ENCODE assay signal across 2 cellular contexts in the genomic region with DNA sequence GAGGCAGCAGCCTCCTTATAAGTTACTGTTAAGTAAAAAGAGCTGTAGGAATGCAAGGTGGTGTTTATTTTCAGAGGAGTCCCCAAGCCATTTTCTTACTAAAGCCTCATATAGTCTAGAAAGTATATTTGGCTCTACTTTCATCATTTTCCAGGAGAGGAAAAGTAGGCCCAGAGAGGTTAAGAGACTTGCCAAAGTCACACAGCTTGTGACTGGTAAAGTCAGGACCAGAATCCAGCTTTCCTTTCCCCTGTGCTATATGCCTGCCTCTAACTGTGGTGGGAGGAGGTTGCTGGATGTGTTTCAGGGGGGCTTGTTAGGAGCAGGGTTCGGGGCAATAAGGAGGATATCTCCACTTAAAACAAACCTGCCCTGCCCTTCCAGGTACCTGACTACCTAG.
TF ChIP-seq lines count a peak whose summit lies in the region.

No MANE protein-coding gene starts in this region.

TF ChIP-seq in HEK293, 187 proteins besides CTCF, POLR2A, EP300 and RAD21:
- peak; percentile 84; the same call in 1 of the 2 replicates for TF ChIP-seq ZNF768 (tag by site-specific recombination; IDR thresholded peaks at IDR 0.05)
- TF ChIP-seq ZNF776 (tag by site-specific recombination; IDR thresholded peaks at IDR 0.05; ENCODE audit: borderline replicate concordance) = no peak

TF ChIP-seq in K562, 482 proteins besides CTCF, POLR2A, EP300 and RAD21:
- TF ChIP-seq BRD9 (IDR thresholded peaks at IDR 0.05; ENCODE audit: low read depth, partially characterized antibody) (no peak), RBM25 (IDR thresholded peaks at IDR 0.05; ENCODE audit: low read depth, low read length, severe bottlenecking) (peak; percentile 89), BCOR (IDR thresholded peaks at IDR 0.05) (peak; percentile 82), SNRNP70 (optimal IDR thresholded peaks at IDR 0.05; ENCODE audit: low read depth, low read length) (no peak), MTA3 (IDR thresholded peaks at IDR 0.05; ENCODE audit: borderline replicate concordance) (no peak), KLF6 (CRISPR knock-in tag; IDR thresholded peaks at IDR 0.05; ENCODE audit: borderline replicate concordance) (no peak), POLR3A (IDR thresholded peaks at IDR 0.05; ENCODE audit: borderline replicate concordance, extremely low read depth, insufficient read depth, insufficient read length) (no peak), ETS2 (tag; IDR thresholded peaks at IDR 0.05; ENCODE audit: borderline replicate concordance, poor library complexity, severe bottlenecking) (no peak), XRCC5 (IDR thresholded peaks at IDR 0.05; ENCODE audit: low read depth, low read length) (no peak), KDM1A (IDR thresholded peaks at IDR 0.05) (peak; percentile 21 to 43; a peak in 2 of 4 replicates), LARP7 (IDR thresholded peaks at IDR 0.05) (no peak), TRIM28 (IDR thresholded peaks at IDR 0.05) (no peak), ZNF551 (CRISPR knock-in tag; IDR thresholded peaks at IDR 0.05) (no peak), MYC (IDR thresholded peaks at IDR 0.05; ENCODE audit: low read depth, low read length) (no peak), MYC (CRISPR knock-in tag; IDR thresholded peaks at IDR 0.05; ENCODE audit: borderline replicate concordance, low read depth) (no peak), YY1 (IDR thresholded peaks at IDR 0.05; ENCODE audit: borderline replicate concordance in 1 of 3, control insufficient read depth in 1 of 3, extremely low read depth in 1 of 3, insufficient read depth in 3 of 3, insufficient read length in 1 of 3, insufficient replicate concordance in 2 of 3, low read depth in 1 of 3, low read length in 2 of 3) (no peak), CLOCK (CRISPR knock-in tag; IDR thresholded peaks at IDR 0.05; ENCODE audit: borderline replicate concordance) (no peak), SAFB (IDR thresholded peaks at IDR 0.05; ENCODE audit: borderline replicate concordance, low read depth, low read length) (no peak), ATF7 (IDR thresholded peaks at IDR 0.05) (no peak), ZNF140 (CRISPR knock-in tag; IDR thresholded peaks at IDR 0.05) (no peak), ZBTB49 (CRISPR knock-in tag; IDR thresholded peaks at IDR 0.05; ENCODE audit: borderline replicate concordance) (no peak), TCF15 (CRISPR knock-in tag; IDR thresholded peaks at IDR 0.05) (no peak), ZC3H8 (IDR thresholded peaks at IDR 0.05) (no peak), GTF2E2 (tag; IDR thresholded peaks at IDR 0.05) (no peak), BHLHE40 (IDR thresholded peaks at IDR 0.05; ENCODE audit: low read length) (no peak), ZFP36 (IDR thresholded peaks at IDR 0.05; ENCODE audit: low read depth, low read length, partially characterized antibody) (peak; percentile 86), SMARCB1 (IDR thresholded peaks at IDR 0.05; ENCODE audit: insufficient read length, low read depth) (no peak), CBFA2T3 (IDR thresholded peaks at IDR 0.05) (no peak), RCOR1 (IDR thresholded peaks at IDR 0.05; ENCODE audit: borderline replicate concordance in 1 of 2, low read depth in 2 of 2, low read length in 2 of 2) (0 out of 4 replicates have a peak, but pooled peaks of 1 of the 2 experiments have one; percentile 16), MAFF (IDR thresholded peaks at IDR 0.05; ENCODE audit: low read length) (no peak), ZKSCAN1 (IDR thresholded peaks at IDR 0.05; ENCODE audit: low read depth, low read length) (no peak), BDP1 (IDR thresholded peaks at IDR 0.05; ENCODE audit: insufficient read depth, insufficient read length) (no peak), FOXK2 (conservative IDR thresholded peaks at IDR 0.05 in 1 of 2, IDR thresholded peaks at IDR 0.05 in 1 of 2; ENCODE audit: low read depth in 2 of 2) (no peak), CAMTA2 (CRISPR knock-in tag; conservative IDR thresholded peaks at IDR 0.05) (no peak), TGIF2 (CRISPR knock-in tag; IDR thresholded peaks at IDR 0.05) (no peak)
- TF ChIP-seq, protein P1, sequence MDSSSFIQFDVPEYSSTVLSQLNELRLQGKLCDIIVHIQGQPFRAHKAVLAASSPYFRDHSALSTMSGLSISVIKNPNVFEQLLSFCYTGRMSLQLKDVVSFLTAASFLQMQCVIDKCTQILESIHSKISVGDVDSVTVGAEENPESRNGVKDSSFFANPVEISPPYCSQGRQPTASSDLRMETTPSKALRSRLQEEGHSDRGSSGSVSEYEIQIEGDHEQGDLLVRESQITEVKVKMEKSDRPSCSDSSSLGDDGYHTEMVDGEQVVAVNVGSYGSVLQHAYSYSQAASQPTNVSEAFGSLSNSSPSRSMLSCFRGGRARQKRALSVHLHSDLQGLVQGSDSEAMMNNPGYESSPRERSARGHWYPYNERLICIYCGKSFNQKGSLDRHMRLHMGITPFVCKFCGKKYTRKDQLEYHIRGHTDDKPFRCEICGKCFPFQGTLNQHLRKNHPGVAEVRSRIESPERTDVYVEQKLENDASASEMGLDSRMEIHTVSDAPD (CRISPR knock-in tag; IDR thresholded peaks at IDR 0.05) = no peak
TF ChIP-seq in K562: peak in this region for 5.
